Comparison of ENCODE assay signal across 8 cellular contexts in genomic region chr17:32725697-32726096, GRCh38.
"Had no signal": no experiment of that assay in that cellular context is flagged by ENCODE, and none has a peak within 500 bp of the region (broad histone marks: within the 10 kb centered on the region; RNA-seq: fewer than 3 reads in every experiment).

No MANE protein-coding gene starts in this region.

- H3K9me3 ChIP-seq: HAP-1 had no signal

- H3K27ac Mint-ChIP-seq: IgD-negative memory B cell had no signal

- H3K9ac ChIP-seq: GM23248 had no signal

- H3K27ac ChIP-seq: GM23248 had no signal

- H2AFZ ChIP-seq: GM23248 had no signal

- H3K4me3 Mint-ChIP-seq: IgD-negative memory B cell had no signal

- DNase-seq: GM23248, GOT3, H7, KG1 had no signal

- H3K36me3 ChIP-seq: HAP-1 had no signal

- H3K4me1 Mint-ChIP-seq: IgD-negative memory B cell had no signal

- H3K4me1 ChIP-seq: HAP-1 had no signal

- H3K27me3 Mint-ChIP-seq: IgD-negative memory B cell had no signal

- H3K4me3 ChIP-seq: GM23248, HAP-1 had no signal

- FAIRE-seq: HTR-8/SVneo had no signal

- ATAC-seq: HCT116 had no signal
